Comparison of ENCODE assay signal across 28 cellular contexts in the genomic region with DNA sequence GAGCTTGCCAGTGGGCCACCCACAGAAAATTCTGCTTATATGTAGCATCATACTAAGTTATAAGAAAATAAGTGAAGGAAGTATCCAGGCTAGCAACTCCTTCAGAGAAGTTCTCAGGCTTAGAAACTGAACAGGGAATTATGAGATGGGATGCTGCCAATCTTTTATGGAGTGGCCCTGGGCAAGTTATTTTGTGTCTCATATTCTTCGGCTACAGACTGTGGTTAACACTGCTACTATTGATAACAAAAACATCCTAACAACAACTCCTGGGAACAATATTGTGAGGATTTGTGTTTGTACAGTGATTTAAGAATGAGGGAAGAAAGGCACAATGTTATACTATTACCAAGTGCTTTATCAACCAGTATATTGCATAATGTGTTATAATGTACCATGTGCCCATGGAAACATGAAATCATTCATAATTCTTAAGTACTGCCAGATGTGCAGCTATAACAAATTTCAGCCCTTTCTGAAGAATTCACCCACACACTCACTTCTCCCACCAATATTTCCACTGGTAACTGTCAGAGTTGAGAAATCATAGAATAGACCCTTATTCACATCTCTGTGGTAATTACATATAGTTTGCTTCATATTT.
A peak's percentile ranks its signal among the peaks of the same experiment; 100 is the strongest.
DNase-seq lines count a peak whose midpoint lies in the region; TF ChIP-seq lines count a peak whose summit lies in the region.
"Had no signal": no experiment of that assay in that cellular context is flagged by ENCODE, and none has a peak within 500 bp of the region (broad histone marks: within the 10 kb centered on the region; RNA-seq: fewer than 3 reads in every experiment).

No MANE protein-coding gene starts in this region.

- no peaks in the 10 kb centered on the region for H3K9me3 ChIP-seq in SK-N-MC (ENCODE audit: low read depth, low read length)
- H3K9me3 ChIP-seq in osteoblast (ENCODE audit: low read depth, low read length): no peaks in the 10 kb centered on the region
- H3K9me3 ChIP-seq: ovary, thoracic aorta had no signal

- H3K27me3 ChIP-seq in osteoblast (ENCODE audit: insufficient read depth, low read length): peaks cover 3% of the 10 kb centered on the region
- H3K27me3 ChIP-seq: ovary had no signal

- no peak overlapping the region for H2AFZ ChIP-seq in osteoblast (ENCODE audit: low read length)
- H2AFZ ChIP-seq: PC-9 had no signal

- no peaks in the 10 kb centered on the region for H4K20me1 ChIP-seq in osteoblast (ENCODE audit: insufficient read depth, low read length)

- peak overlapping the region; percentile 14 for H3K4me2 ChIP-seq in osteoblast (ENCODE audit: insufficient read depth, low read length)
- H3K4me2 ChIP-seq: PC-9 had no signal

- H3K27ac ChIP-seq in SK-N-MC (peak overlapping the region; percentile 40), osteoblast (ENCODE audit: low read depth, low read length) (peak overlapping the region; percentile 43)
- H3K27ac ChIP-seq: ovary, PC-9, thoracic aorta, VCaP had no signal

- no peak overlapping the region for H3K9ac ChIP-seq in SK-N-MC (ENCODE audit: insufficient read length)

- peaks cover 22% of the 10 kb centered on the region for H3K4me1 ChIP-seq in osteoblast (ENCODE audit: insufficient read depth, low read length)

- H3K4me3 ChIP-seq in SK-N-MC (peak overlapping the region; percentile 46), fibroblast of pulmonary artery (replicated peaks; ENCODE audit: low read depth, low read length) (no peak overlapping the region), osteoblast (ENCODE audit: insufficient read depth, low read length) (no peak overlapping the region)
- H3K4me3 ChIP-seq: GM12878, ovary, PC-9, thoracic aorta had no signal

- DNase-seq in AG09319 (ENCODE audit: extremely low read depth, low read depth) (peak; percentile 23), SK-N-MC (ENCODE audit: low read depth, low spot score) (peak; percentile 24), fibroblast of pulmonary artery (ENCODE audit: low read depth) (peak; percentile 60), osteoblast (ENCODE audit: insufficient read length, low spot score, missing footprints) (peak; percentile 2), anterior cingulate cortex (lab: John Stamatoyannopoulos, UW) (no peak), NCI-H2227 treated with DMSO at 0.1 percent for 48 hours (lab: John Stamatoyannopoulos, UW) (no peak)
- no peak for DNase-seq in stimulated activated CD8-positive, alpha-beta memory T cell treated with anti-CD3 and anti-CD28 coated beads, Interleukin-4, amount 100 ng/mL, for 48 hours
- DNase-seq: activated CD4-positive, alpha-beta T cell treated with anti-CD3 and anti-CD28 coated beads for 4 hours; activated CD8-positive, alpha-beta T cell treated with anti-CD3 and anti-CD28 coated beads, Interleukin-2, amount 10 ng/mL, durations not matched to agents 7 days and 5 days; amygdala; caudate nucleus; DMS 273 treated with DMSO at 0.1 percent for 48 hours; effector memory CD8-positive, alpha-beta T cell; EL; hippocampal formation; NCI-H1105; NCI-H187; NCI-H2171; NK-92 treated with Interleukin-12 subunit alpha and Interleukin-12 subunit beta, amount 100 ng/mL, for 24 hours; ovary; PC-9; SIG-M5; stimulated activated CD4-positive, alpha-beta T cell treated with anti-CD3 and anti-CD28 coated beads, Interleukin-1b, Interleukin-23, amount 100 ng/mL, for 48 hours; SW 1271; T1000 had no signal

- H3K36me3 ChIP-seq in SK-N-MC (ENCODE audit: insufficient read depth, low read length): no peaks in the 10 kb centered on the region
- H3K36me3 ChIP-seq in osteoblast (ENCODE audit: insufficient read depth, low read length): no peaks in the 10 kb centered on the region
- H3K36me3 ChIP-seq: ovary, thoracic aorta had no signal

- H3K79me2 ChIP-seq in osteoblast (ENCODE audit: insufficient read depth, low read length): no peaks in the 10 kb centered on the region

- TF ChIP-seq CTCF in AG09319 (IDR thresholded peaks at IDR 0.05; ENCODE audit: low read depth, low read length) (no peak), fibroblast of pulmonary artery (IDR thresholded peaks at IDR 0.05; ENCODE audit: low read length, missing control alignments) (no peak), osteoblast (IDR thresholded peaks at IDR 0.05; ENCODE audit: extremely low read depth, low read depth, low read length) (no peak)

Comparison
In these comparisons a context has a peak if more than half of its experiments do, and no peak if none do; other contexts are left out.
1. DNase-seq: peak in AG09319 (single experiment), SK-N-MC (single experiment), fibroblast of pulmonary artery (single experiment) and osteoblast (single experiment); none in stimulated activated CD8-positive, alpha-beta memory T cell treated with anti-CD3 and anti-CD28 coated beads, Interleukin-4, amount 100 ng/mL, for 48 hours (single experiment), anterior cingulate cortex (0 of 58) and NCI-H2227 treated with DMSO at 0.1 percent for 48 hours (single experiment).